Comparison of ENCODE assay signal across 1 cellular context in genomic region chr12:122265931-122266771, GRCh38.
TF ChIP-seq lines count a peak whose summit lies in the region.

VPS33A (minus strand) TSS chr12:122266494; CDS start chr12:122266408, 86 bp downstream.

TF ChIP-seq in WTC11, 78 proteins besides CTCF, POLR2A, EP300 and RAD21 (continued from another document and continues in another):
- TF ChIP-seq ATF6 (CRISPR knock-in tag; IDR thresholded peaks at IDR 0.05) = no peak
- 0 out of 2 replicates have a peak, but pooled peaks have one; percentile 87 for TF ChIP-seq KAT7 (CRISPR knock-in tag; IDR thresholded peaks at IDR 0.05; ENCODE audit: borderline replicate concordance)
- TF ChIP-seq, protein P1, sequence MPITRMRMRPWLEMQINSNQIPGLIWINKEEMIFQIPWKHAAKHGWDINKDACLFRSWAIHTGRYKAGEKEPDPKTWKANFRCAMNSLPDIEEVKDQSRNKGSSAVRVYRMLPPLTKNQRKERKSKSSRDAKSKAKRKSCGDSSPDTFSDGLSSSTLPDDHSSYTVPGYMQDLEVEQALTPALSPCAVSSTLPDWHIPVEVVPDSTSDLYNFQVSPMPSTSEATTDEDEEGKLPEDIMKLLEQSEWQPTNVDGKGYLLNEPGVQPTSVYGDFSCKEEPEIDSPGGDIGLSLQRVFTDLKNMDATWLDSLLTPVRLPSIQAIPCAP (CRISPR knock-in tag; IDR thresholded peaks at IDR 0.05) = no peak
- no peak; the same call in 1 of the 2 replicates for TF ChIP-seq ATF1 (CRISPR knock-in tag; IDR thresholded peaks at IDR 0.05)
- no peak for TF ChIP-seq GRHL2 (CRISPR knock-in tag; IDR thresholded peaks at IDR 0.05; ENCODE audit: insufficient replicate concordance, severe bottlenecking)
- TF ChIP-seq, protein P2, sequence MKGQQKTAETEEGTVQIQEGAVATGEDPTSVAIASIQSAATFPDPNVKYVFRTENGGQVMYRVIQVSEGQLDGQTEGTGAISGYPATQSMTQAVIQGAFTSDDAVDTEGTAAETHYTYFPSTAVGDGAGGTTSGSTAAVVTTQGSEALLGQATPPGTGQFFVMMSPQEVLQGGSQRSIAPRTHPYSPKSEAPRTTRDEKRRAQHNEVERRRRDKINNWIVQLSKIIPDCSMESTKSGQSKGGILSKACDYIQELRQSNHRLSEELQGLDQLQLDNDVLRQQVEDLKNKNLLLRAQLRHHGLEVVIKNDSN (CRISPR knock-in tag; IDR thresholded peaks at IDR 0.05) = peak; percentile 100
- TF ChIP-seq NFE2L1 (CRISPR knock-in tag; IDR thresholded peaks at IDR 0.05) = no peak
- no peak for TF ChIP-seq FOXJ3 (CRISPR knock-in tag; IDR thresholded peaks at IDR 0.05; ENCODE audit: borderline replicate concordance)
- no peak for TF ChIP-seq PREB (CRISPR knock-in tag; IDR thresholded peaks at IDR 0.05; ENCODE audit: borderline replicate concordance)
- TF ChIP-seq ZNF121 (CRISPR knock-in tag; IDR thresholded peaks at IDR 0.05) = no peak
- TF ChIP-seq ZNF317 (CRISPR knock-in tag; IDR thresholded peaks at IDR 0.05; ENCODE audit: borderline replicate concordance, low read depth) = 0 out of 2 replicates have a peak, but pooled peaks have one; percentile 12
- TF ChIP-seq ZNF423 (CRISPR knock-in tag; IDR thresholded peaks at IDR 0.05) = no peak
- peak; percentile 99 for TF ChIP-seq FOXK1 (CRISPR knock-in tag; IDR thresholded peaks at IDR 0.05)
- TF ChIP-seq ZBTB43 (CRISPR knock-in tag; IDR thresholded peaks at IDR 0.05) = 0 out of 2 replicates have a peak, but pooled peaks have one; percentile 45
- TF ChIP-seq ZNF671 (CRISPR knock-in tag; IDR thresholded peaks at IDR 0.05) = no peak
- TF ChIP-seq CREB1 (CRISPR knock-in tag; IDR thresholded peaks at IDR 0.05) = 0 out of 2 replicates have a peak, but pooled peaks have one; percentile 37
- TF ChIP-seq, protein P3, sequence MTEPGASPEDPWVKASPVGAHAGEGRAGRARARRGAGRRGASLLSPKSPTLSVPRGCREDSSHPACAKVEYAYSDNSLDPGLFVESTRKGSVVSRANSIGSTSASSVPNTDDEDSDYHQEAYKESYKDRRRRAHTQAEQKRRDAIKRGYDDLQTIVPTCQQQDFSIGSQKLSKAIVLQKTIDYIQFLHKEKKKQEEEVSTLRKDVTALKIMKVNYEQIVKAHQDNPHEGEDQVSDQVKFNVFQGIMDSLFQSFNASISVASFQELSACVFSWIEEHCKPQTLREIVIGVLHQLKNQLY (CRISPR knock-in tag; IDR thresholded peaks at IDR 0.05) = peak; percentile 78; the same call in 1 of the 2 replicates
- TF ChIP-seq ATF3 (CRISPR knock-in tag; conservative IDR thresholded peaks at IDR 0.05) = no peak
- peak; percentile 76; the same call in 1 of the 2 replicates for TF ChIP-seq MYBL2 (CRISPR knock-in tag; IDR thresholded peaks at IDR 0.05)
- TF ChIP-seq ZNF532 (CRISPR knock-in tag; IDR thresholded peaks at IDR 0.05; ENCODE audit: borderline replicate concordance) = no peak
- no peak for TF ChIP-seq PRRX2 (CRISPR knock-in tag; IDR thresholded peaks at IDR 0.05)
- no peak for TF ChIP-seq NR2C2 (CRISPR knock-in tag; IDR thresholded peaks at IDR 0.05)
- TF ChIP-seq, protein P4, sequence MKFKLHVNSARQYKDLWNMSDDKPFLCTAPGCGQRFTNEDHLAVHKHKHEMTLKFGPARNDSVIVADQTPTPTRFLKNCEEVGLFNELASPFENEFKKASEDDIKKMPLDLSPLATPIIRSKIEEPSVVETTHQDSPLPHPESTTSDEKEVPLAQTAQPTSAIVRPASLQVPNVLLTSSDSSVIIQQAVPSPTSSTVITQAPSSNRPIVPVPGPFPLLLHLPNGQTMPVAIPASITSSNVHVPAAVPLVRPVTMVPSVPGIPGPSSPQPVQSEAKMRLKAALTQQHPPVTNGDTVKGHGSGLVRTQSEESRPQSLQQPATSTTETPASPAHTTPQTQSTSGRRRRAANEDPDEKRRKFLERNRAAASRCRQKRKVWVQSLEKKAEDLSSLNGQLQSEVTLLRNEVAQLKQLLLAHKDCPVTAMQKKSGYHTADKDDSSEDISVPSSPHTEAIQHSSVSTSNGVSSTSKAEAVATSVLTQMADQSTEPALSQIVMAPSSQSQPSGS (CRISPR knock-in tag; IDR thresholded peaks at IDR 0.05; ENCODE audit: borderline replicate concordance, low read depth) = no peak
- TF ChIP-seq MAX (CRISPR knock-in tag; IDR thresholded peaks at IDR 0.05) = peak; percentile 88
- TF ChIP-seq ZNF263 (CRISPR knock-in tag; IDR thresholded peaks at IDR 0.05; ENCODE audit: low read depth) = 0 out of 2 replicates have a peak, but pooled peaks have one; percentile 62
- TF ChIP-seq SMAD4 (CRISPR knock-in tag; IDR thresholded peaks at IDR 0.05) = no peak
- TF ChIP-seq SOX15 (CRISPR knock-in tag; IDR thresholded peaks at IDR 0.05) = no peak
- TF ChIP-seq ESRRA (CRISPR knock-in tag; IDR thresholded peaks at IDR 0.05; ENCODE audit: borderline replicate concordance) = 0 out of 2 replicates have a peak, but pooled peaks have one; percentile 8
- no peak for TF ChIP-seq NFATC4 (CRISPR knock-in tag; IDR thresholded peaks at IDR 0.05)
- TF ChIP-seq NR1H2 (CRISPR knock-in tag; IDR thresholded peaks at IDR 0.05) = no peak
- TF ChIP-seq, protein P5, sequence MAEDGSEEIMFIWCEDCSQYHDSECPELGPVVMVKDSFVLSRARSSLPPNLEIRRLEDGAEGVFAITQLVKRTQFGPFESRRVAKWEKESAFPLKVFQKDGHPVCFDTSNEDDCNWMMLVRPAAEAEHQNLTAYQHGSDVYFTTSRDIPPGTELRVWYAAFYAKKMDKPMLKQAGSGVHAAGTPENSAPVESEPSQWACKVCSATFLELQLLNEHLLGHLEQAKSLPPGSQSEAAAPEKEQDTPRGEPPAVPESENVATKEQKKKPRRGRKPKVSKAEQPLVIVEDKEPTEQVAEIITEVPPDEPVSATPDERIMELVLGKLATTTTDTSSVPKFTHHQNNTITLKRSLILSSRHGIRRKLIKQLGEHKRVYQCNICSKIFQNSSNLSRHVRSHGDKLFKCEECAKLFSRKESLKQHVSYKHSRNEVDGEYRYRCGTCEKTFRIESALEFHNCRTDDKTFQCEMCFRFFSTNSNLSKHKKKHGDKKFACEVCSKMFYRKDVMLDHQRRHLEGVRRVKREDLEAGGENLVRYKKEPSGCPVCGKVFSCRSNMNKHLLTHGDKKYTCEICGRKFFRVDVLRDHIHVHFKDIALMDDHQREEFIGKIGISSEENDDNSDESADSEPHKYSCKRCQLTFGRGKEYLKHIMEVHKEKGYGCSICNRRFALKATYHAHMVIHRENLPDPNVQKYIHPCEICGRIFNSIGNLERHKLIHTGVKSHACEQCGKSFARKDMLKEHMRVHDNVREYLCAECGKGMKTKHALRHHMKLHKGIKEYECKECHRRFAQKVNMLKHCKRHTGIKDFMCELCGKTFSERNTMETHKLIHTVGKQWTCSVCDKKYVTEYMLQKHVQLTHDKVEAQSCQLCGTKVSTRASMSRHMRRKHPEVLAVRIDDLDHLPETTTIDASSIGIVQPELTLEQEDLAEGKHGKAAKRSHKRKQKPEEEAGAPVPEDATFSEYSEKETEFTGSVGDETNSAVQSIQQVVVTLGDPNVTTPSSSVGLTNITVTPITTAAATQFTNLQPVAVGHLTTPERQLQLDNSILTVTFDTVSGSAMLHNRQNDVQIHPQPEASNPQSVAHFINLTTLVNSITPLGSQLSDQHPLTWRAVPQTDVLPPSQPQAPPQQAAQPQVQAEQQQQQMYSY (CRISPR knock-in tag; IDR thresholded peaks at IDR 0.05) = no peak; the same call in 1 of the 2 replicates
- no peak for TF ChIP-seq OVOL2 (CRISPR knock-in tag; IDR thresholded peaks at IDR 0.05; ENCODE audit: borderline replicate concordance)
- TF ChIP-seq AFF4 (CRISPR knock-in tag; IDR thresholded peaks at IDR 0.05; ENCODE audit: borderline replicate concordance) = no peak
- peak; percentile 90 for TF ChIP-seq TEAD1 (CRISPR knock-in tag; IDR thresholded peaks at IDR 0.05)
- peak; percentile 85; the same call in 1 of the 2 replicates for TF ChIP-seq ETV6 (CRISPR knock-in tag; IDR thresholded peaks at IDR 0.05)
- TF ChIP-seq NR3C1 (CRISPR knock-in tag; conservative IDR thresholded peaks at IDR 0.05; ENCODE audit: low read depth) = no peak
- TF ChIP-seq TP53 (CRISPR knock-in tag; IDR thresholded peaks at IDR 0.05) = 0 out of 2 replicates have a peak, but pooled peaks have one; percentile 32
- no peak for TF ChIP-seq ELF4 (CRISPR knock-in tag; IDR thresholded peaks at IDR 0.05; ENCODE audit: low read depth)
